In the genomic region with DNA sequence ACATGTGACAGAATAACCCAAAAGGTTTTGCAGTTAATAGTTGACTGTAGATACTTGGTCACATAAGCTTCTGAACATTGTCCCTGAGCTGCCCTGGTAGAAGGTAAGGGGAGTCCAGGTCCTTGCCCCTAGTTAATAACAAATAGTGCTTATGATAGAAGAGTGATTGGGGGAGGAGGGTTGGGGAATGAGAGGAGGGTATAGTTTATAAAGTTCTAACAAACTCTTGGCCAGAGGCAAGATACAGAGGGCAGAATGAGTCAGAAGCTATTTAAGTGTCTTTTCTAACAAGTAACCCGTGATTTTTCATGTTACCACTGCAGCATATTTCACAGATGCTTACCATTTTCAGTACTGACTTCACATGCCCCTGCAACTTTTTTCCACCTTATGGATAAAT, we compare ENCODE assay signal across 17 cellular contexts. TPM values are rescaled to one million over a fixed set of nuclear protein-coding genes. Genes with fewer than 3 reads are reported as not detected.
DNase-seq lines count a peak whose midpoint lies in the region; ATAC-seq and TF ChIP-seq lines count a peak whose summit lies in the region.
"Had no signal": no experiment of that assay in that cellular context is flagged by ENCODE, and none has a peak within 500 bp of the region (broad histone marks: within the 10 kb centered on the region; RNA-seq: fewer than 3 reads in every experiment).

No MANE protein-coding gene starts in this region.

- no peaks in the 10 kb centered on the region for H3K9me3 ChIP-seq in mucosa of descending colon
- H3K9me3 ChIP-seq: BLaER1, transverse colon had no signal

- H3K4me3 Mint-ChIP-seq in naive B cell = no peak overlapping the region
- H3K4me3 Mint-ChIP-seq: activated naive CD8-positive, alpha-beta T cell treated with anti-CD3 and anti-CD28 coated beads, Interleukin-2, amount 10 ng/mL, durations not matched to agents 7 days and 5 days had no signal

- TF ChIP-seq CTCF in epithelial cell of proximal tubule (conservative IDR thresholded peaks at IDR 0.05; ENCODE audit: low read depth, low read length) (no peak), mucosa of descending colon (IDR thresholded peaks at IDR 0.05) (no peak)

- peak overlapping the region in 4 of 6 donors; percentile 2 to 62 (median 20) for H3K27ac Mint-ChIP-seq in naive B cell
- H3K27ac Mint-ChIP-seq: activated naive CD8-positive, alpha-beta T cell treated with anti-CD3 and anti-CD28 coated beads, Interleukin-2, amount 10 ng/mL, durations not matched to agents 7 days and 5 days had no signal

- intact Hi-C loops in mucosa of descending colon (cut with DNase I, micrococcal nuclease) = no loop called here

- no peaks in the 10 kb centered on the region for H3K36me3 ChIP-seq in mucosa of descending colon (ENCODE audit: low read depth)

- peaks cover 0 to 6% (median 5%) of the 10 kb centered on the region in 3 donors for H3K4me1 Mint-ChIP-seq in naive B cell
- H3K4me1 Mint-ChIP-seq: activated naive CD8-positive, alpha-beta T cell treated with anti-CD3 and anti-CD28 coated beads, Interleukin-2, amount 10 ng/mL, durations not matched to agents 7 days and 5 days had no signal

- peaks cover 0 to 23% of the 10 kb centered on the region in 2 donors for H3K36me3 Mint-ChIP-seq in naive B cell

- DNase-seq in EL (peak; percentile 33), M059J (ENCODE audit: low read depth) (peak; percentile 66), epithelial cell of proximal tubule (ENCODE audit: low read depth) (peak; percentile 66), naive B cell (no peak), mucosa of descending colon (no peak), SIG-M5 (lab: John Stamatoyannopoulos, UW) (no peak), NCI-H345 treated with DMSO at 0.1 percent for 48 hours (lab: John Stamatoyannopoulos, UW; ENCODE audit: unreplicated experiment) (no peak)
- no peak for DNase-seq in central memory CD4-positive, alpha-beta T cell
- DNase-seq: activated naive CD8-positive, alpha-beta T cell treated with anti-CD3 and anti-CD28 coated beads, Interleukin-2, amount 10 ng/mL, durations not matched to agents 7 days and 5 days; DMS79 treated with DMSO at 0.1 percent for 48 hours; mesendoderm; MV-4-11; transverse colon had no signal

- no peaks in the 10 kb centered on the region for H3K9me3 Mint-ChIP-seq in naive B cell
- H3K9me3 Mint-ChIP-seq: activated naive CD8-positive, alpha-beta T cell treated with anti-CD3 and anti-CD28 coated beads, Interleukin-2, amount 10 ng/mL, durations not matched to agents 7 days and 5 days had no signal

- H3K27me3 Mint-ChIP-seq in naive B cell = no peaks in the 10 kb centered on the region
- H3K27me3 Mint-ChIP-seq: activated naive CD8-positive, alpha-beta T cell treated with anti-CD3 and anti-CD28 coated beads, Interleukin-2, amount 10 ng/mL, durations not matched to agents 7 days and 5 days had no signal

- no peak overlapping the region for H3K4me3 ChIP-seq in epithelial cell of proximal tubule (ENCODE audit: low read depth, low read length)
- H3K4me3 ChIP-seq in mucosa of descending colon = no peak overlapping the region
- H3K4me3 ChIP-seq: BLaER1, SK-N-MC, transverse colon had no signal

- no peaks in the 10 kb centered on the region for H3K4me1 ChIP-seq in mucosa of descending colon (ENCODE audit: low read depth)
- H3K4me1 ChIP-seq: transverse colon had no signal

- ATAC-seq in naive B cell (ENCODE audit: low read depth in 2 of 2) (no peak), mucosa of descending colon (no peak)

RNA-seq across cellular contexts. Expression of a gene that starts 26.7 kb away (rescaled TPM):
- total RNA-seq in M059J (2014; rRNA removed; shearing (Covaris generic)) = not detected in 2 replicates
- 0.07 TPM in 1 of 2 replicates, not detected in the other for total RNA-seq in epithelial cell of proximal tubule
- polyA plus RNA-seq in naive B cell (ENCODE audit: low read depth in 6 of 6) = not detected
- total RNA-seq in mucosa of descending colon = not detected
- total RNA-seq: activated CD8-positive, alpha-beta memory T cell treated with anti-CD3 and anti-CD28 coated beads for 36 hours; transverse colon had no signal
- polyA plus RNA-seq: esophagus had no signal

RNA-seq across cellular contexts. Expression of a gene that starts 57.2 kb away (rescaled TPM):
- total RNA-seq in M059J (2014; rRNA removed; shearing (Covaris generic)) = not detected in 2 replicates
- not detected in 2 replicates for total RNA-seq in epithelial cell of proximal tubule
- not detected for polyA plus RNA-seq in naive B cell (ENCODE audit: low read depth in 6 of 6)
- total RNA-seq in mucosa of descending colon = 1 to 10 TPM in 1 of 3 donors, under 1 TPM in 2; 0.75 to 3.8 (median 0.75) TPM
- total RNA-seq: activated CD8-positive, alpha-beta memory T cell treated with anti-CD3 and anti-CD28 coated beads for 36 hours; activated naive CD8-positive, alpha-beta T cell treated with anti-CD3 and anti-CD28 coated beads, Interleukin-2, amount 10 ng/mL, durations not matched to agents 7 days and 5 days had no signal

Comparison
In these comparisons a context has a peak if more than half of its experiments do, and no peak if none do; other contexts are left out.
1. DNase-seq: peak in EL (single experiment), M059J (single experiment) and epithelial cell of proximal tubule (single experiment); none in naive B cell (single experiment), mucosa of descending colon (0 of 3), SIG-M5 (single experiment), NCI-H345 treated with DMSO at 0.1 percent for 48 hours (single experiment) and central memory CD4-positive, alpha-beta T cell (single experiment).